Comparison of ENCODE assay signal across 18 cellular contexts in the genomic region with DNA sequence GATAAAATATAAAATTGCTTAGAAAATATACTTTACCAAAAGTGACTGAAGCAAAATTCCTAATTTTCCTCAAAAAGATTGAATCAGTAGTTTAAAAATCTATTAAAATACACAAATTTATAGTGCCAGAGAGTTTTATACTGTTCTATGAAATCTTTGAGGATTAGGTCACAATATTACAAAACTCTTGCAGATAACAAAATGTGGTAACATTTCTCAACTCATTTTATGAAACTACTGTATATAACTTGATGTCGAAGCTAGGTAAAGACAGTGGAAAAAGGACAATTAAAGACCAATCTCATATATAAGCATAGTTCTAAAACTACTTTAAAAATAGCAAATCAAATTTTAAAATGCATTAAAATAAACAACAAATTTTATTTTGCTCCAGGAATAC. TPM values are rescaled to one million over a fixed set of nuclear protein-coding genes. Genes with fewer than 3 reads are reported as not detected.
"Had no signal": no experiment of that assay in that cellular context is flagged by ENCODE, and none has a peak within 500 bp of the region (broad histone marks: within the 10 kb centered on the region; RNA-seq: fewer than 3 reads in every experiment).

No MANE protein-coding gene starts in this region.

- H3K27me3 ChIP-seq: brain microvascular endothelial cell, foreskin keratinocyte, upper lobe of right lung had no signal

- H3K4me1 ChIP-seq: foreskin keratinocyte, lower lobe of right lung, prostate gland had no signal

- H3K27ac ChIP-seq: brain microvascular endothelial cell, foreskin keratinocyte, lower lobe of right lung, prostate gland, upper lobe of right lung had no signal

- DNase-seq: activated B cell treated with CpG ODN at 0.5 μM for 24 hours; activated CD4-positive, alpha-beta T cell treated with anti-CD3 and anti-CD28 coated beads, Interleukin-2, amount 10 ng/mL, durations not matched to agents 24 days and 14 days; activated CD8-positive, alpha-beta memory T cell treated with anti-CD3 and anti-CD28 coated beads, Interleukin-2, amount 50 U/mL, for 4 hours; activated CD8-positive, alpha-beta T cell treated with anti-CD3 and anti-CD28 coated beads, Interleukin-2, amount 10 ng/mL, durations not matched to agents 7 days and 5 days; activated effector memory CD4-positive, alpha-beta T cell treated with anti-CD3 and anti-CD28 coated beads, Interleukin-2, amount 50 U/mL, for 16 hours; activated T-cell treated with anti-CD3 and anti-CD28 coated beads, Interleukin-2, amount 50 U/mL, for 48 hours; brain microvascular endothelial cell; cerebellar nuclear complex; erythroblast; foreskin keratinocyte; head of caudate nucleus; left cardiac atrium; lower lobe of right lung; nephron progenitor cell; right cardiac atrium; T-helper 2 cell; upper lobe of right lung had no signal

- H3K9me3 ChIP-seq: lower lobe of right lung, prostate gland, upper lobe of right lung had no signal

- H3K4me3 ChIP-seq: lower lobe of right lung, prostate gland, upper lobe of right lung had no signal

- ATAC-seq: activated CD8-positive, alpha-beta T cell treated with anti-CD3 and anti-CD28 coated beads, Interleukin-2, amount 10 ng/mL, durations not matched to agents 7 days and 5 days; foreskin keratinocyte; right cardiac atrium; upper lobe of right lung had no signal

- H3K36me3 ChIP-seq: brain microvascular endothelial cell, lower lobe of right lung, prostate gland, upper lobe of right lung had no signal

RNA-seq across cellular contexts. Expression of gene VEPH1, which starts 15.9 kb away (rescaled TPM):
- total RNA-seq: activated B cell treated with CpG ODN at 0.5 μM for 24 hours; activated CD4-positive, alpha-beta T cell treated with anti-CD3 and anti-CD28 coated beads, Interleukin-2, amount 10 ng/mL, durations not matched to agents 24 days and 14 days; activated CD8-positive, alpha-beta T cell treated with anti-CD3 and anti-CD28 coated beads, Interleukin-2, amount 10 ng/mL, durations not matched to agents 7 days and 5 days had no signal

RNA-seq across cellular contexts. Expression of gene PTX3, which starts 50.7 kb away (rescaled TPM):
- total RNA-seq: activated B cell treated with CpG ODN at 0.5 μM for 24 hours; activated CD4-positive, alpha-beta T cell treated with anti-CD3 and anti-CD28 coated beads, Interleukin-2, amount 10 ng/mL, durations not matched to agents 24 days and 14 days; activated CD8-positive, alpha-beta T cell treated with anti-CD3 and anti-CD28 coated beads, Interleukin-2, amount 10 ng/mL, durations not matched to agents 7 days and 5 days had no signal
